23 cellular contexts compared by ENCODE assay signal in genomic region chr4:63786181-63786580, GRCh38.
"Had no signal": no experiment of that assay in that cellular context is flagged by ENCODE, and none has a peak within 500 bp of the region (broad histone marks: within the 10 kb centered on the region; RNA-seq: fewer than 3 reads in every experiment).

No MANE protein-coding gene starts in this region.

- H3K27ac ChIP-seq: esophagus muscularis mucosa, foreskin keratinocyte, gastroesophageal sphincter, heart left ventricle, hepatocyte, pancreas, right lobe of liver, suprapubic skin, transverse colon, upper lobe of right lung, uterus had no signal

- H3K4me3 ChIP-seq: esophagus muscularis mucosa, gastroesophageal sphincter, heart left ventricle, hepatocyte, lung, pancreas, right lobe of liver, suprapubic skin, transverse colon, upper lobe of right lung, uterus had no signal

- DNase-seq: dermis blood vessel endothelial cell; effector memory CD4-positive, alpha-beta T cell; foreskin keratinocyte; heart left ventricle; kidney; natural killer cell; occipital lobe; pancreas; right lobe of liver; small intestine; stimulated activated CD4-positive, alpha-beta T cell treated with anti-CD3 and anti-CD28 coated beads, Interleukin-15, amount 100 ng/mL, for 24 hours; stimulated activated CD4-positive, alpha-beta T cell treated with anti-CD3 and anti-CD28 coated beads, Interleukin-2, amount 100 ng/mL, for 48 hours; stimulated activated CD8-positive, alpha-beta memory T cell treated with anti-CD3 and anti-CD28 coated beads, Interleukin-4, amount 100 ng/mL, for 48 hours; stimulated activated naive CD4-positive, alpha-beta T cell; stimulated activated naive CD8-positive, alpha-beta T cell treated with anti-CD3 and anti-CD28 coated beads, Interleukin-15, amount 100 ng/mL, for 72 hours; transverse colon; upper lobe of right lung; uterus had no signal
